19 cellular contexts compared by ENCODE assay signal in the genomic region with DNA sequence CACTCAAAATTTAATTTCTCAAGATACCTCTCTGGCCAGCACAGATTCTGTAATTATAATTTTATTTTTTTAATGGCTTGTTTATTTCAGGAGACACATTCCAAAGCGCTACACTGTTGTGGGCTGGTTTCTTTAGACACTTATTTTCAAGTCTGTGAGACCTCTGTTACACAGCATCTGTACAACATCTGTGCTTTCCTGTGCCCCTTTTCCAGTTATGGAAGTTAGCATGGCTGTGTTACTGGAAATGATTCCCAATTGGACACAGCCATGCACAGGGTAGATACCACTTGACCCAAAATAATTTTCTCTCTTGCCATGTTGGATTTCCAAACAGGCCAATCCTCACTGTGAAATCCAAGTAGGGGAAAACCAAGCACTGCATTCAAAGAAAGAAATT.
DNase-seq lines count a peak whose midpoint lies in the region; ATAC-seq and TF ChIP-seq lines count a peak whose summit lies in the region.
"Had no signal": no experiment of that assay in that cellular context is flagged by ENCODE, and none has a peak within 500 bp of the region (broad histone marks: within the 10 kb centered on the region; RNA-seq: fewer than 3 reads in every experiment).

No MANE protein-coding gene starts in this region.

- H3K27ac ChIP-seq in mammary epithelial cell (ENCODE audit: insufficient read depth, low read depth, low read length) (no peak overlapping the region), HL-60 (replicated peaks) (peak overlapping the region; percentile 9; the same call in 1 of the 2 replicates)
- no peak overlapping the region for H3K27ac ChIP-seq in CD8-positive, alpha-beta T cell (ENCODE audit: low read depth, low read length)
- H3K27ac ChIP-seq: 22Rv1, SK-N-MC had no signal

- peaks cover 14% of the 10 kb centered on the region for H3K4me1 ChIP-seq in mammary epithelial cell (ENCODE audit: insufficient read depth, low read length)
- H3K4me1 ChIP-seq in CD8-positive, alpha-beta T cell (ENCODE audit: insufficient read depth, low read length), result no peaks in the 10 kb centered on the region

- H3K4me3 ChIP-seq in mammary epithelial cell (replicated peaks in 1 of 3; ENCODE audit: insufficient read depth in 1 of 3, low read depth in 2 of 3, low read length in 3 of 3) (no peak overlapping the region), HL-60 (replicated peaks; ENCODE audit: insufficient read depth, low read length) (no peak overlapping the region), fibroblast of mammary gland (ENCODE audit: control insufficient read depth, low read depth, low read length) (no peak overlapping the region)
- no peak overlapping the region for H3K4me3 ChIP-seq in CD8-positive, alpha-beta T cell (ENCODE audit: low read depth, low read length)
- H3K4me3 ChIP-seq: MG63, SK-N-MC had no signal

- dilution Hi-C loops in mammary epithelial cell (cut with HindIII; ENCODE audit: low sequenced_read_pairs), result no loop called here

- CTCF ChIA-PET in MCF 10A (lab: Yijun Ruan, JAX), result no interaction called here
- CTCF ChIA-PET in mammary epithelial cell (lab: Charles Lee; ENCODE audit: low non-redundant PET), result no interaction called here
- CTCF ChIA-PET in CD8-positive, alpha-beta T cell (lab: Charles Lee), result no interaction called here

- H3K27me3 ChIP-seq in mammary epithelial cell (ENCODE audit: insufficient read depth, low read length) (no peaks in the 10 kb centered on the region), HL-60 (ENCODE audit: insufficient read depth, poor library complexity, severe bottlenecking) (no peaks in the 10 kb centered on the region)
- no peaks in the 10 kb centered on the region for H3K27me3 ChIP-seq in CD8-positive, alpha-beta T cell (ENCODE audit: insufficient read depth, low read length)
- H3K27me3 ChIP-seq: MG63 had no signal

- no peaks in the 10 kb centered on the region for H3K79me2 ChIP-seq in mammary epithelial cell (ENCODE audit: insufficient read depth, low read length)

- POLR2A ChIA-PET in MCF 10A (lab: Yijun Ruan, JAX), result no interaction called here
- POLR2A ChIA-PET in CD8-positive, alpha-beta T cell (lab: Charles Lee), result no interaction called here

- no peak overlapping the region for H3K9ac ChIP-seq in mammary epithelial cell (ENCODE audit: insufficient read depth, low read length)

- TF ChIP-seq CTCF in MCF 10A (IDR thresholded peaks at IDR 0.05; ENCODE audit: unreplicated experiment), result no peak
- no peak for TF ChIP-seq CTCF in mammary epithelial cell (conservative IDR thresholded peaks at IDR 0.05 in 1 of 2, IDR thresholded peaks at IDR 0.05 in 1 of 2; ENCODE audit: extremely low read depth in 1 of 2, insufficient read depth in 1 of 2, low read depth in 1 of 2, low read length in 2 of 2)
- no peak for TF ChIP-seq CTCF in HL-60 (IDR thresholded peaks at IDR 0.05; ENCODE audit: insufficient read depth, low read length)
- no peak for TF ChIP-seq CTCF in fibroblast of mammary gland (conservative IDR thresholded peaks at IDR 0.05; ENCODE audit: control insufficient read depth, insufficient read depth, low read depth, low read length)
- TF ChIP-seq CTCF in CD8-positive, alpha-beta T cell (IDR thresholded peaks at IDR 0.05), result no peak

- DNase-seq in MCF 10A (ENCODE audit: unreplicated experiment) (no peak), mammary epithelial cell (no peak), HL-60 (ENCODE audit: low read depth in 1 of 2, low spot score in 1 of 2) (no peak), RPMI7951 (ENCODE audit: low read depth) (peak; percentile 70), fibroblast of mammary gland (ENCODE audit: low read depth) (peak; percentile 38)
- DNase-seq in CD8-positive, alpha-beta T cell, result no peak
- DNase-seq: CD4-positive, CD25-positive, alpha-beta regulatory T cell; COR-L47; MG63; NCI-H2029; NCI-H2227 treated with DMSO at 0.1 percent for 48 hours; NCI-H526 treated with DMSO at 0.1 percent for 48 hours; SHP77 treated with DMSO at 0.1 percent for 48 hours had no signal

- H3K4me2 ChIP-seq in mammary epithelial cell (ENCODE audit: insufficient read depth, low read depth, low read length), result no peak overlapping the region

- H3K9me3 Mint-ChIP-seq in MCF 10A (ENCODE audit: unreplicated experiment), result peaks cover 9% of the 10 kb centered on the region
- peaks cover 5% of the 10 kb centered on the region for H3K9me3 Mint-ChIP-seq in CD8-positive, alpha-beta T cell

- intact Hi-C loops in MCF 10A (cut with micrococcal nuclease), result no loop called here
- intact Hi-C loops in mammary epithelial cell (cut with micrococcal nuclease), result no loop called here
- intact Hi-C loops in CD8-positive, alpha-beta T cell (cut with DNase I, micrococcal nuclease), result no loop called here

- WGBS in mammary epithelial cell (ENCODE audit: low coverage, missing lambda C conversion rate), result 14% methylated on average over 1 of the region's 1 CpG

- no peak overlapping the region for H2AFZ ChIP-seq in mammary epithelial cell (ENCODE audit: low read depth, low read length)

- ATAC-seq in HG02588 (IDR thresholded peaks at IDR 0.05; ENCODE audit: unreplicated experiment), result no peak
- no peak for ATAC-seq in CD8-positive, alpha-beta T cell
- ATAC-seq in GM21723 (IDR thresholded peaks at IDR 0.05; ENCODE audit: unreplicated experiment), result no peak
- ATAC-seq: HepG2, Panc1 had no signal

- peaks cover 10% of the 10 kb centered on the region for H3K9me3 ChIP-seq in mammary epithelial cell (replicated peaks; ENCODE audit: insufficient read depth, low read length)
- no peaks in the 10 kb centered on the region for H3K9me3 ChIP-seq in CD8-positive, alpha-beta T cell (ENCODE audit: low read length)

- H3K4me1 Mint-ChIP-seq in MCF 10A (ENCODE audit: insufficient read depth, unreplicated experiment), result peaks cover 18% of the 10 kb centered on the region
- H3K4me1 Mint-ChIP-seq in CD8-positive, alpha-beta T cell (ENCODE audit: low read depth), result no peaks in the 10 kb centered on the region
- H3K4me1 Mint-ChIP-seq: CD4-positive, CD25-positive, alpha-beta regulatory T cell had no signal

- in situ Hi-C loops in mammary epithelial cell (cut with MboI; ENCODE audit: low sequenced_read_pairs in 2 of 2), result no loop called here

- peak overlapping the region; percentile 35 for H3K27ac Mint-ChIP-seq in MCF 10A (ENCODE audit: low read depth, unreplicated experiment)
- no peak overlapping the region for H3K27ac Mint-ChIP-seq in CD8-positive, alpha-beta T cell
- H3K27ac Mint-ChIP-seq: CD4-positive, CD25-positive, alpha-beta regulatory T cell had no signal

- BruUV-seq in MCF 10A (replicated peaks; lab: Mats Ljungman, UMichigan) (no TSS peak), mammary epithelial cell (replicated peaks; lab: Mats Ljungman, UMichigan) (no TSS peak)

- no peaks in the 10 kb centered on the region for H3K27me3 Mint-ChIP-seq in MCF 10A (ENCODE audit: insufficient read depth, unreplicated experiment)
- H3K27me3 Mint-ChIP-seq in CD8-positive, alpha-beta T cell (ENCODE audit: low read depth), result peaks cover 7% of the 10 kb centered on the region
- H3K27me3 Mint-ChIP-seq: CD4-positive, CD25-positive, alpha-beta regulatory T cell had no signal

- no peaks in the 10 kb centered on the region for H3K36me3 ChIP-seq in mammary epithelial cell (ENCODE audit: insufficient read depth, low read length)
- H3K36me3 ChIP-seq in CD8-positive, alpha-beta T cell (ENCODE audit: insufficient read depth, low read length), result no peaks in the 10 kb centered on the region
- H3K36me3 ChIP-seq: MG63 had no signal

- H4K20me1 ChIP-seq in mammary epithelial cell (ENCODE audit: insufficient read depth, low read length), result no peaks in the 10 kb centered on the region

- H3K4me3 Mint-ChIP-seq in MCF 10A (ENCODE audit: unreplicated experiment), result no peak overlapping the region
- no peak overlapping the region for H3K4me3 Mint-ChIP-seq in CD8-positive, alpha-beta T cell
- H3K4me3 Mint-ChIP-seq: CD4-positive, CD25-positive, alpha-beta regulatory T cell had no signal

- H3K36me3 Mint-ChIP-seq in MCF 10A (ENCODE audit: insufficient read depth, unreplicated experiment), result no peaks in the 10 kb centered on the region
- no peaks in the 10 kb centered on the region for H3K36me3 Mint-ChIP-seq in CD8-positive, alpha-beta T cell
- H3K36me3 Mint-ChIP-seq: CD4-positive, CD25-positive, alpha-beta regulatory T cell had no signal

Comparison
In these comparisons a context has a peak if more than half of its experiments do, and no peak if none do; other contexts are left out.
1. DNase-seq: peak in RPMI7951 (single experiment) and fibroblast of mammary gland (single experiment); none in MCF 10A (single experiment), mammary epithelial cell (single experiment), HL-60 (0 of 2) and CD8-positive, alpha-beta T cell (0 of 7).